Comparison of ENCODE assay signal across 38 cellular contexts in genomic region chr1:93194231-93194630, GRCh38.
"Had no signal": no experiment of that assay in that cellular context is flagged by ENCODE, and none has a peak within 500 bp of the region (broad histone marks: within the 10 kb centered on the region; RNA-seq: fewer than 3 reads in every experiment).

No MANE protein-coding gene starts in this region.

- ATAC-seq: activated CD8-positive, alpha-beta T cell treated with anti-CD3 and anti-CD28 coated beads for 36 hours; activated naive CD4-positive, alpha-beta T cell treated with anti-CD3 and anti-CD28 coated beads, Interleukin-2, amount 50 U/mL, for 72 hours; activated naive CD8-positive, alpha-beta T cell treated with anti-CD3 and anti-CD28 coated beads, Interleukin-2, amount 50 U/mL, for 24 hours; activated T-cell treated with anti-CD3 and anti-CD28 coated beads, Interleukin-2, amount 50 U/mL, for 4 hours; activated T-cell treated with anti-CD3 and anti-CD28 coated beads, Interleukin-2, amount 50 U/mL, for 72 hours; activated T-helper 17 cell treated with anti-CD3 and anti-CD28 coated beads, Interleukin-2, amount 50 U/mL, for 72 hours had no signal

- FAIRE-seq: bronchial epithelial cell, TTC549 had no signal

- H3K4me1 Mint-ChIP-seq: brain had no signal

- H3K4me3 ChIP-seq: ascending aorta, cardiac muscle cell had no signal

- H3K9me3 ChIP-seq: ascending aorta had no signal

- H3K27me3 Mint-ChIP-seq: activated B cell treated with CpG ODN at 0.5 μM for 24 hours; activated CD4-positive, alpha-beta memory T cell treated with anti-CD3 and anti-CD28 coated beads for 36 hours; activated CD4-positive, alpha-beta T cell treated with anti-CD3 and anti-CD28 coated beads, Interleukin-2, amount 10 ng/mL, durations not matched to agents 24 days and 14 days; activated CD8-positive, alpha-beta T cell treated with anti-CD3 and anti-CD28 coated beads for 36 hours; activated naive CD8-positive, alpha-beta T cell treated with anti-CD3 and anti-CD28 coated beads, Interleukin-2, amount 10 ng/mL, durations not matched to agents 7 days and 5 days; activated naive CD8-positive, alpha-beta T cell treated with anti-CD3 and anti-CD28 coated beads, Interleukin-2, amount 50 U/mL, for 24 hours; activated T-helper 17 cell treated with anti-CD3 and anti-CD28 coated beads, Interleukin-2, amount 50 U/mL, for 72 hours; brain; central memory CD8-positive, alpha-beta T cell had no signal

- DNase-seq: activated B cell treated with CpG ODN at 0.5 μM for 24 hours; activated CD4-positive, alpha-beta memory T cell treated with anti-CD3 and anti-CD28 coated beads for 36 hours; activated CD4-positive, alpha-beta T cell treated with anti-CD3 and anti-CD28 coated beads for 4 hours; activated CD4-positive, alpha-beta T cell treated with anti-CD3 and anti-CD28 coated beads, Interleukin-2, amount 10 ng/mL, durations not matched to agents 24 days and 14 days; activated CD4-positive, alpha-beta T cell treated with anti-CD3 and anti-CD28 coated beads, Interleukin-2, amount 50 U/mL, for 1 hour; activated CD4-positive, alpha-beta T cell treated with anti-CD3 and anti-CD28 coated beads, Interleukin-2, amount 50 U/mL, for 4 hours; activated CD4-positive, CD25-positive, alpha-beta regulatory T cell treated with anti-CD3 and anti-CD28 coated beads, Interleukin-2, amount 50 U/mL, for 72 hours; activated CD8-positive, alpha-beta memory T cell treated with anti-CD3 and anti-CD28 coated beads, Interleukin-2, amount 50 U/mL, for 4 hours; activated CD8-positive, alpha-beta T cell treated with anti-CD3 and anti-CD28 coated beads for 36 hours; activated effector memory CD4-positive, alpha-beta T cell treated with anti-CD3 and anti-CD28 coated beads, Interleukin-2, amount 50 U/mL, for 16 hours; activated gamma-delta T cell treated with Interleukin-2 at 50 U/mL for 16 hours; activated naive CD4-positive, alpha-beta T cell; activated naive CD4-positive, alpha-beta T cell treated with anti-CD3 and anti-CD28 coated beads for 36 hours; activated naive CD4-positive, alpha-beta T cell treated with anti-CD3 and anti-CD28 coated beads, Interleukin-2, amount 50 U/mL, for 16 hours; activated naive CD8-positive, alpha-beta T cell treated with anti-CD3 and anti-CD28 coated beads, Interleukin-2, amount 10 ng/mL, durations not matched to agents 7 days and 5 days; activated naive CD8-positive, alpha-beta T cell treated with anti-CD3 and anti-CD28 coated beads, Interleukin-2, amount 50 U/mL, for 24 hours; activated T-cell treated with anti-CD3 and anti-CD28 coated beads for 4 hours; activated T-cell treated with anti-CD3 and anti-CD28 coated beads, Interleukin-2, amount 50 U/mL, for 1 hour; activated T-cell treated with anti-CD3 and anti-CD28 coated beads, Interleukin-2, amount 50 U/mL, for 4 hours; activated T-cell treated with anti-CD3 and anti-CD28 coated beads, Interleukin-2, amount 50 U/mL, for 72 hours; amygdala; anterior cingulate cortex; caudate nucleus; cerebellar nuclear complex; T-helper 1 cell; T-helper 9 cell had no signal

- H3K9me3 Mint-ChIP-seq: activated CD4-positive, alpha-beta memory T cell treated with anti-CD3 and anti-CD28 coated beads for 36 hours; activated CD4-positive, alpha-beta T cell treated with anti-CD3 and anti-CD28 coated beads, Interleukin-2, amount 10 ng/mL, durations not matched to agents 24 days and 14 days; activated CD8-positive, alpha-beta T cell treated with anti-CD3 and anti-CD28 coated beads for 36 hours; activated naive CD4-positive, alpha-beta T cell treated with anti-CD3 and anti-CD28 coated beads for 36 hours; activated naive CD4-positive, alpha-beta T cell treated with anti-CD3 and anti-CD28 coated beads, Interleukin-2, amount 50 U/mL, for 72 hours; activated naive CD8-positive, alpha-beta T cell treated with anti-CD3 and anti-CD28 coated beads, Interleukin-2, amount 10 ng/mL, durations not matched to agents 7 days and 5 days; activated naive CD8-positive, alpha-beta T cell treated with anti-CD3 and anti-CD28 coated beads, Interleukin-2, amount 50 U/mL, for 24 hours; activated T-cell treated with anti-CD3 and anti-CD28 coated beads, Interleukin-2, amount 50 U/mL, for 4 hours; activated T-cell treated with anti-CD3 and anti-CD28 coated beads, Interleukin-2, amount 50 U/mL, for 72 hours; activated T-helper 1 cell treated with anti-CD3 and anti-CD28 coated beads, Interleukin-12 subunit alpha, Interleukin-12 subunit beta, Interleukin-2, Interleukin-4 antibody, amounts not matched to agents 30 ng/mL and 10 ng/mL and 1 ng/mL, durations not matched to agents 14 hours and 24 hours and 36 hours; activated T-helper 17 cell treated with anti-CD3 and anti-CD28 coated beads, Interleukin-2, amount 50 U/mL, for 72 hours; brain; central memory CD8-positive, alpha-beta T cell; T-helper 1 cell treated with Interleukin-12 subunit alpha and Interleukin-12 subunit beta and Interleukin-4 antibody, amounts not matched to agents 30 μg/mL and 1 μg/mL, for 36 hours; T-helper 2 cell treated with Interferon-gamma antibody and Interleukin-4, amounts not matched to agents 5 μg/mL and 100 μg/mL, for 36 hours had no signal

- H3K4me1 ChIP-seq: ascending aorta had no signal

- H3K27ac ChIP-seq: ascending aorta, cardiac muscle cell, VCaP had no signal

- H3K27me3 ChIP-seq: ascending aorta, cardiac muscle cell had no signal

- H3K4me3 Mint-ChIP-seq: activated B cell treated with CpG ODN at 0.5 μM for 24 hours; activated CD4-positive, alpha-beta memory T cell treated with anti-CD3 and anti-CD28 coated beads for 36 hours; activated CD4-positive, alpha-beta T cell treated with anti-CD3 and anti-CD28 coated beads, Interleukin-2, amount 10 ng/mL, durations not matched to agents 24 days and 14 days; activated CD8-positive, alpha-beta T cell treated with anti-CD3 and anti-CD28 coated beads for 36 hours; activated naive CD4-positive, alpha-beta T cell treated with anti-CD3 and anti-CD28 coated beads for 36 hours; activated naive CD8-positive, alpha-beta T cell treated with anti-CD3 and anti-CD28 coated beads, Interleukin-2, amount 10 ng/mL, durations not matched to agents 7 days and 5 days; activated naive CD8-positive, alpha-beta T cell treated with anti-CD3 and anti-CD28 coated beads, Interleukin-2, amount 50 U/mL, for 24 hours; activated T-cell treated with anti-CD3 and anti-CD28 coated beads, Interleukin-2, amount 50 U/mL, for 4 hours; activated T-cell treated with anti-CD3 and anti-CD28 coated beads, Interleukin-2, amount 50 U/mL, for 72 hours; activated T-helper 1 cell treated with anti-CD3 and anti-CD28 coated beads, Interleukin-12 subunit alpha, Interleukin-12 subunit beta, Interleukin-2, Interleukin-4 antibody, amounts not matched to agents 30 ng/mL and 10 ng/mL and 1 ng/mL, durations not matched to agents 14 hours and 24 hours and 36 hours; activated T-helper 17 cell treated with anti-CD3 and anti-CD28 coated beads, Interleukin-2, amount 50 U/mL, for 72 hours; brain; central memory CD8-positive, alpha-beta T cell; T-helper 1 cell treated with Interleukin-12 subunit alpha and Interleukin-12 subunit beta and Interleukin-4 antibody, amounts not matched to agents 30 μg/mL and 1 μg/mL, for 36 hours; T-helper 2 cell treated with Interferon-gamma antibody and Interleukin-4, amounts not matched to agents 5 μg/mL and 100 μg/mL, for 36 hours had no signal

- H3K27ac Mint-ChIP-seq: activated B cell treated with CpG ODN at 0.5 μM for 24 hours; activated CD4-positive, alpha-beta memory T cell treated with anti-CD3 and anti-CD28 coated beads for 36 hours; activated CD4-positive, alpha-beta T cell treated with anti-CD3 and anti-CD28 coated beads, Interleukin-2, amount 10 ng/mL, durations not matched to agents 24 days and 14 days; activated CD8-positive, alpha-beta T cell treated with anti-CD3 and anti-CD28 coated beads for 36 hours; activated naive CD4-positive, alpha-beta T cell treated with anti-CD3 and anti-CD28 coated beads for 36 hours; activated naive CD4-positive, alpha-beta T cell treated with anti-CD3 and anti-CD28 coated beads, Interleukin-2, amount 50 U/mL, for 72 hours; activated naive CD8-positive, alpha-beta T cell treated with anti-CD3 and anti-CD28 coated beads, Interleukin-2, amount 10 ng/mL, durations not matched to agents 7 days and 5 days; activated naive CD8-positive, alpha-beta T cell treated with anti-CD3 and anti-CD28 coated beads, Interleukin-2, amount 50 U/mL, for 24 hours; activated T-cell treated with anti-CD3 and anti-CD28 coated beads, Interleukin-2, amount 50 U/mL, for 72 hours; activated T-helper 1 cell treated with anti-CD3 and anti-CD28 coated beads, Interleukin-12 subunit alpha, Interleukin-12 subunit beta, Interleukin-2, Interleukin-4 antibody, amounts not matched to agents 30 ng/mL and 10 ng/mL and 1 ng/mL, durations not matched to agents 14 hours and 24 hours and 36 hours; activated T-helper 17 cell treated with anti-CD3 and anti-CD28 coated beads, Interleukin-2, amount 50 U/mL, for 72 hours; brain; T-helper 1 cell treated with Interleukin-12 subunit alpha and Interleukin-12 subunit beta and Interleukin-4 antibody, amounts not matched to agents 30 μg/mL and 1 μg/mL, for 36 hours; T-helper 2 cell treated with Interferon-gamma antibody and Interleukin-4, amounts not matched to agents 5 μg/mL and 100 μg/mL, for 36 hours had no signal
